Comparison of ENCODE assay signal across 1 cellular context in the genomic region with DNA sequence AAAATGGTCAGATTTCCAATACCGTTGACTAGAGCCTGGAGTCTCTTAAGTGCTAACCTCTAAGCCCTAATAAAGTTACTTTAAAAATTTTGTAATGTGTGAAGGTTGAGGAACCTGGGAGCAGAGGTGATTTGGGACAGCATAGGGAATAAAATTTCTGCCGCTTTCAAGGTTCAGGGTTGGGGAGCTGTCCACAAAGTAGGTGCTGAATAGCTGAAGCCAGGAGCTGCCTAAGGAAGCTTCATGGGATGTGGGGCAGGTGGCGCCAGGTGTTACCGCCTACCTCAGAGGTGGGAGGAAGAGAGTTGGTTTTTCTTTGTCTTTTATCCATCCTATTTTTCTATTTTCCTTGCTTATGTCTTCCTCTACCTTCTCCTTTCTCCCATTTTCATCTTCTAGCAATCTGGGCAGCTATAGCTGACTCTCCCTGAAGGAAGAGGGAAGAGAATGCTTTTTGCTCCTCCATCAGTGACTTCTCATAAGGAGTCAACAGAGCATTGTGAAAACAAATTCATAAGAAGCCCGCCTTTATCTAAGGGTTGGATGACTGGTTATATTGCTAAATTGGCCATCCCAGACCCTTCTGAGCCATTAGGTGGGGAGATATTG.
A peak's percentile ranks its signal among the peaks of the same experiment; 100 is the strongest.
TF ChIP-seq lines count a peak whose summit lies in the region.

No MANE protein-coding gene starts in this region.

TF ChIP-seq in K562, 482 proteins besides CTCF, POLR2A, EP300 and RAD21 (continued from another document and continues in another):
- TF ChIP-seq FOXP4 (CRISPR knock-in tag; IDR thresholded peaks at IDR 0.05; ENCODE audit: borderline replicate concordance) (no peak), SMAD4 (CRISPR knock-in tag; conservative IDR thresholded peaks at IDR 0.05) (no peak), STAT5B (CRISPR knock-in tag; IDR thresholded peaks at IDR 0.05) (no peak), ZNF507 (tag; conservative IDR thresholded peaks at IDR 0.05) (no peak), SMAD3 (CRISPR knock-in tag; conservative IDR thresholded peaks at IDR 0.05) (no peak), PTRF (tag; IDR thresholded peaks at IDR 0.05) (no peak), ETV6 (IDR thresholded peaks at IDR 0.05; ENCODE audit: borderline replicate concordance in 1 of 2, low read depth in 2 of 2, low read length in 1 of 2) (no peak), ETV6 (CRISPR knock-in tag; IDR thresholded peaks at IDR 0.05; ENCODE audit: borderline replicate concordance) (no peak), CREB3 (tag; conservative IDR thresholded peaks at IDR 0.05; ENCODE audit: low read depth) (no peak), PHF21A (IDR thresholded peaks at IDR 0.05; ENCODE audit: borderline replicate concordance, low read depth) (no peak), ARID1B (IDR thresholded peaks at IDR 0.05) (no peak), PATZ1 (CRISPR knock-in tag; IDR thresholded peaks at IDR 0.05; ENCODE audit: borderline replicate concordance) (no peak), ZNF766 (CRISPR knock-in tag; conservative IDR thresholded peaks at IDR 0.05) (0 out of 2 replicates have a peak, but pooled peaks have one; percentile 49), VEZF1 (CRISPR knock-in tag; IDR thresholded peaks at IDR 0.05) (no peak), PRMT5 (CRISPR knock-in tag; IDR thresholded peaks at IDR 0.05) (peak; percentile 69; the same call in 1 of the 2 replicates), HIVEP1 (CRISPR knock-in tag; IDR thresholded peaks at IDR 0.05) (no peak), RBM25 (IDR thresholded peaks at IDR 0.05; ENCODE audit: low read depth, low read length, severe bottlenecking) (no peak)
- TF ChIP-seq, protein P1, sequence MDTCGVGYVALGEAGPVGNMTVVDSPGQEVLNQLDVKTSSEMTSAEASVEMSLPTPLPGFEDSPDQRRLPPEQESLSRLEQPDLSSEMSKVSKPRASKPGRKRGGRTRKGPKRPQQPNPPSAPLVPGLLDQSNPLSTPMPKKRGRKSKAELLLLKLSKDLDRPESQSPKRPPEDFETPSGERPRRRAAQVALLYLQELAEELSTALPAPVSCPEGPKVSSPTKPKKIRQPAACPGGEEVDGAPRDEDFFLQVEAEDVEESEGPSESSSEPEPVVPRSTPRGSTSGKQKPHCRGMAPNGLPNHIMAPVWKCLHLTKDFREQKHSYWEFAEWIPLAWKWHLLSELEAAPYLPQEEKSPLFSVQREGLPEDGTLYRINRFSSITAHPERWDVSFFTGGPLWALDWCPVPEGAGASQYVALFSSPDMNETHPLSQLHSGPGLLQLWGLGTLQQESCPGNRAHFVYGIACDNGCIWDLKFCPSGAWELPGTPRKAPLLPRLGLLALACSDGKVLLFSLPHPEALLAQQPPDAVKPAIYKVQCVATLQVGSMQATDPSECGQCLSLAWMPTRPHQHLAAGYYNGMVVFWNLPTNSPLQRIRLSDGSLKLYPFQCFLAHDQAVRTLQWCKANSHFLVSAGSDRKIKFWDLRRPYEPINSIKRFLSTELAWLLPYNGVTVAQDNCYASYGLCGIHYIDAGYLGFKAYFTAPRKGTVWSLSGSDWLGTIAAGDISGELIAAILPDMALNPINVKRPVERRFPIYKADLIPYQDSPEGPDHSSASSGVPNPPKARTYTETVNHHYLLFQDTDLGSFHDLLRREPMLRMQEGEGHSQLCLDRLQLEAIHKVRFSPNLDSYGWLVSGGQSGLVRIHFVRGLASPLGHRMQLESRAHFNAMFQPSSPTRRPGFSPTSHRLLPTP (IDR thresholded peaks at IDR 0.05; ENCODE audit: borderline replicate concordance, extremely low read depth, insufficient read length) = no peak
- TF ChIP-seq, protein P2, sequence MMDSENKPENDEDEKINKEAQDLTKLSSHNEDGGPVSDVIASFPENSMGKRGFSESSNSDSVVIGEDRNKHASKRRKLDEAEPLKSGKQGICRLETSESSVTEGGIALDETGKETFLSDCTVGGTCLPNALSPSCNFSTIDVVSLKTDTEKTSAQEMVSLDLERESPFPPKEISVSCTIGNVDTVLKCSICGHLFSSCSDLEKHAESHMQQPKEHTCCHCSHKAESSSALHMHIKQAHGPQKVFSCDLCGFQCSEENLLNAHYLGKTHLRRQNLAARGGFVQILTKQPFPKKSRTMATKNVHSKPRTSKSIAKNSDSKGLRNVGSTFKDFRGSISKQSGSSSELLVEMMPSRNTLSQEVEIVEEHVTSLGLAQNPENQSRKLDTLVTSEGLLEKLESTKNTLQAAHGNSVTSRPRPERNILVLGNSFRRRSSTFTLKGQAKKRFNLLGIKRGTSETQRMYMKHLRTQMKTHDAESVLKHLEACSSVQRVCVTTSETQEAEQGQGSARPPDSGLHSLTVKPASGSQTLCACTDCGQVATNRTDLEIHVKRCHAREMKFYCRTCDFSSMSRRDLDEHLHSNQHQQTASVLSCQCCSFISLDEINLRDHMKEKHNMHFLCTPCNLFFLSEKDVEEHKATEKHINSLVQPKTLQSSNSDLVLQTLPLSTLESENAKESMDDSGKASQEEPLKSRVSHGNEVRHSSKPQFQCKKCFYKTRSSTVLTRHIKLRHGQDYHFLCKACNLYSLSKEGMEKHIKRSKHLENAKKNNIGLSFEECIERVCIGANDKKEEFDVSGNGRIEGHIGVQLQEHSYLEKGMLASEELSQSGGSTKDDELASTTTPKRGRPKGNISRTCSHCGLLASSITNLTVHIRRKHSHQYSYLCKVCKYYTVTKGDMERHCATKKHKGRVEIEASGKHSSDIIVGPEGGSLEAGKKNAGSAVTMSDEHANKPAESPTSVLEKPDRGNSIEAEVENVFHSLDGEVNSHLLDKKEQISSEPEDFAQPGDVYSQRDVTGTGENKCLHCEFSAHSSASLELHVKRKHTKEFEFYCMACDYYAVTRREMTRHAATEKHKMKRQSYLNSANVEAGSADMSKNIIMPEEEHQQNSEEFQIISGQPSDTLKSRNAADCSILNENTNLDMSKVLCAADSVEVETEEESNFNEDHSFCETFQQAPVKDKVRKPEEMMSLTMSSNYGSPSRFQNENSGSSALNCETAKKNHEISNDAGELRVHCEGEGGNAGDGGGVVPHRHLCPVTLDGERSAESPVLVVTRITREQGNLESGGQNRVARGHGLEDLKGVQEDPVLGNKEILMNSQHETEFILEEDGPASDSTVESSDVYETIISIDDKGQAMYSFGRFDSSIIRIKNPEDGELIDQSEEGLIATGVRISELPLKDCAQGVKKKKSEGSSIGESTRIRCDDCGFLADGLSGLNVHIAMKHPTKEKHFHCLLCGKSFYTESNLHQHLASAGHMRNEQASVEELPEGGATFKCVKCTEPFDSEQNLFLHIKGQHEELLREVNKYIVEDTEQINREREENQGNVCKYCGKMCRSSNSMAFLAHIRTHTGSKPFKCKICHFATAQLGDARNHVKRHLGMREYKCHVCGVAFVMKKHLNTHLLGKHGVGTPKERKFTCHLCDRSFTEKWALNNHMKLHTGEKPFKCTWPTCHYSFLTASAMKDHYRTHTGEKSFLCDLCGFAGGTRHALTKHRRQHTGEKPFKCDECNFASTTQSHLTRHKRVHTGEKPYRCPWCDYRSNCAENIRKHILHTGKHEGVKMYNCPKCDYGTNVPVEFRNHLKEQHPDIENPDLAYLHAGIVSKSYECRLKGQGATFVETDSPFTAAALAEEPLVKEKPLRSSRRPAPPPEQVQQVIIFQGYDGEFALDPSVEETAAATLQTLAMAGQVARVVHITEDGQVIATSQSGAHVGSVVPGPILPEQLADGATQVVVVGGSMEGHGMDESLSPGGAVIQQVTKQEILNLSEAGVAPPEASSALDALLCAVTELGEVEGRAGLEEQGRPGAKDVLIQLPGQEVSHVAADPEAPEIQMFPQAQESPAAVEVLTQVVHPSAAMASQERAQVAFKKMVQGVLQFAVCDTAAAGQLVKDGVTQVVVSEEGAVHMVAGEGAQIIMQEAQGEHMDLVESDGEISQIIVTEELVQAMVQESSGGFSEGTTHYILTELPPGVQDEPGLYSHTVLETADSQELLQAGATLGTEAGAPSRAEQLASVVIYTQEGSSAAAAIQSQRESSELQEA (IDR thresholded peaks at IDR 0.05; ENCODE audit: low read depth) = no peak
- TF ChIP-seq, protein P3, sequence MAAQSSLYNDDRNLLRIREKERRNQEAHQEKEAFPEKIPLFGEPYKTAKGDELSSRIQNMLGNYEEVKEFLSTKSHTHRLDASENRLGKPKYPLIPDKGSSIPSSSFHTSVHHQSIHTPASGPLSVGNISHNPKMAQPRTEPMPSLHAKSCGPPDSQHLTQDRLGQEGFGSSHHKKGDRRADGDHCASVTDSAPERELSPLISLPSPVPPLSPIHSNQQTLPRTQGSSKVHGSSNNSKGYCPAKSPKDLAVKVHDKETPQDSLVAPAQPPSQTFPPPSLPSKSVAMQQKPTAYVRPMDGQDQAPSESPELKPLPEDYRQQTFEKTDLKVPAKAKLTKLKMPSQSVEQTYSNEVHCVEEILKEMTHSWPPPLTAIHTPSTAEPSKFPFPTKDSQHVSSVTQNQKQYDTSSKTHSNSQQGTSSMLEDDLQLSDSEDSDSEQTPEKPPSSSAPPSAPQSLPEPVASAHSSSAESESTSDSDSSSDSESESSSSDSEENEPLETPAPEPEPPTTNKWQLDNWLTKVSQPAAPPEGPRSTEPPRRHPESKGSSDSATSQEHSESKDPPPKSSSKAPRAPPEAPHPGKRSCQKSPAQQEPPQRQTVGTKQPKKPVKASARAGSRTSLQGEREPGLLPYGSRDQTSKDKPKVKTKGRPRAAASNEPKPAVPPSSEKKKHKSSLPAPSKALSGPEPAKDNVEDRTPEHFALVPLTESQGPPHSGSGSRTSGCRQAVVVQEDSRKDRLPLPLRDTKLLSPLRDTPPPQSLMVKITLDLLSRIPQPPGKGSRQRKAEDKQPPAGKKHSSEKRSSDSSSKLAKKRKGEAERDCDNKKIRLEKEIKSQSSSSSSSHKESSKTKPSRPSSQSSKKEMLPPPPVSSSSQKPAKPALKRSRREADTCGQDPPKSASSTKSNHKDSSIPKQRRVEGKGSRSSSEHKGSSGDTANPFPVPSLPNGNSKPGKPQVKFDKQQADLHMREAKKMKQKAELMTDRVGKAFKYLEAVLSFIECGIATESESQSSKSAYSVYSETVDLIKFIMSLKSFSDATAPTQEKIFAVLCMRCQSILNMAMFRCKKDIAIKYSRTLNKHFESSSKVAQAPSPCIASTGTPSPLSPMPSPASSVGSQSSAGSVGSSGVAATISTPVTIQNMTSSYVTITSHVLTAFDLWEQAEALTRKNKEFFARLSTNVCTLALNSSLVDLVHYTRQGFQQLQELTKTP (IDR thresholded peaks at IDR 0.05; ENCODE audit: low read depth in 1 of 2, partially characterized antibody in 2 of 2) = peak in 1 of 2 experiments; percentile 59
- TF ChIP-seq, protein P4, sequence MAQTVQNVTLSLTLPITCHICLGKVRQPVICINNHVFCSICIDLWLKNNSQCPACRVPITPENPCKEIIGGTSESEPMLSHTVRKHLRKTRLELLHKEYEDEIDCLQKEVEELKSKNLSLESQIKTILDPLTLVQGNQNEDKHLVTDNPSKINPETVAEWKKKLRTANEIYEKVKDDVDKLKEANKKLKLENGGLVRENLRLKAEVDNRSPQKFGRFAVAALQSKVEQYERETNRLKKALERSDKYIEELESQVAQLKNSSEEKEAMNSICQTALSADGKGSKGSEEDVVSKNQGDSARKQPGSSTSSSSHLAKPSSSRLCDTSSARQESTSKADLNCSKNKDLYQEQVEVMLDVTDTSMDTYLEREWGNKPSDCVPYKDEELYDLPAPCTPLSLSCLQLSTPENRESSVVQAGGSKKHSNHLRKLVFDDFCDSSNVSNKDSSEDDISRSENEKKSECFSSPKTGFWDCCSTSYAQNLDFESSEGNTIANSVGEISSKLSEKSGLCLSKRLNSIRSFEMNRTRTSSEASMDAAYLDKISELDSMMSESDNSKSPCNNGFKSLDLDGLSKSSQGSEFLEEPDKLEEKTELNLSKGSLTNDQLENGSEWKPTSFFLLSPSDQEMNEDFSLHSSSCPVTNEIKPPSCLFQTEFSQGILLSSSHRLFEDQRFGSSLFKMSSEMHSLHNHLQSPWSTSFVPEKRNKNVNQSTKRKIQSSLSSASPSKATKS (CRISPR knock-in tag; IDR thresholded peaks at IDR 0.05) = no peak
